Comparison of ENCODE assay signal across 1 cellular context in genomic region chr16:82524939-82525338, GRCh38.
TF ChIP-seq lines count a peak whose summit lies in the region.

No MANE protein-coding gene starts in this region.

TF ChIP-seq in HepG2, 621 proteins besides CTCF, POLR2A, EP300 and RAD21 (continued from another document and continues in another):
- TF ChIP-seq ZNF770 (CRISPR knock-in tag; IDR thresholded peaks at IDR 0.05) (no peak), ZBTB7B (CRISPR knock-in tag; IDR thresholded peaks at IDR 0.05) (0 out of 2 replicates have a peak, but pooled peaks have one; percentile 61), ATAD3A (CRISPR knock-in tag; IDR thresholded peaks at IDR 0.05) (no peak), BCL3 (CRISPR knock-in tag; IDR thresholded peaks at IDR 0.05) (no peak), ZNF354B (CRISPR knock-in tag; IDR thresholded peaks at IDR 0.05) (no peak), NCOA2 (CRISPR knock-in tag; IDR thresholded peaks at IDR 0.05) (peak; percentile 41), GATAD2A (CRISPR knock-in tag; IDR thresholded peaks at IDR 0.05) (peak; percentile 69), MEIS1 (CRISPR knock-in tag; IDR thresholded peaks at IDR 0.05; ENCODE audit: borderline replicate concordance) (no peak), SOX13 (IDR thresholded peaks at IDR 0.05) (no peak), SOX13 (CRISPR knock-in tag; conservative IDR thresholded peaks at IDR 0.05 in 1 of 2, IDR thresholded peaks at IDR 0.05 in 1 of 2) (peak in 1 of 2 experiments; percentile 59; a peak in 1 of 4 replicates), SIX1 (CRISPR knock-in tag; IDR thresholded peaks at IDR 0.05; ENCODE audit: borderline replicate concordance) (0 out of 2 replicates have a peak, but pooled peaks have one; percentile 19), ZNF329 (CRISPR knock-in tag; IDR thresholded peaks at IDR 0.05; ENCODE audit: low read depth) (no peak), SOX6 (IDR thresholded peaks at IDR 0.05) (no peak), SOX6 (CRISPR knock-in tag; IDR thresholded peaks at IDR 0.05) (peak; percentile 71), PRDM4 (CRISPR knock-in tag; IDR thresholded peaks at IDR 0.05; ENCODE audit: borderline replicate concordance) (no peak), HDAC1 (CRISPR knock-in tag; IDR thresholded peaks at IDR 0.05) (0 out of 2 replicates have a peak, but pooled peaks have one; percentile 30), THAP11 (CRISPR knock-in tag; IDR thresholded peaks at IDR 0.05) (peak; percentile 38; the same call in 1 of the 2 replicates), MTA3 (CRISPR knock-in tag; IDR thresholded peaks at IDR 0.05) (no peak), SMARCE1 (IDR thresholded peaks at IDR 0.05; ENCODE audit: borderline replicate concordance) (no peak), ZNF629 (CRISPR knock-in tag; conservative IDR thresholded peaks at IDR 0.05) (no peak), ZNF564 (CRISPR knock-in tag; IDR thresholded peaks at IDR 0.05) (no peak), CEBPG (CRISPR knock-in tag; IDR thresholded peaks at IDR 0.05) (peak; percentile 15; the same call in 1 of the 2 replicates), ZBTB43 (CRISPR knock-in tag; conservative IDR thresholded peaks at IDR 0.05) (no peak), ZNF780A (CRISPR knock-in tag; IDR thresholded peaks at IDR 0.05) (no peak)
- TF ChIP-seq, protein P1, sequence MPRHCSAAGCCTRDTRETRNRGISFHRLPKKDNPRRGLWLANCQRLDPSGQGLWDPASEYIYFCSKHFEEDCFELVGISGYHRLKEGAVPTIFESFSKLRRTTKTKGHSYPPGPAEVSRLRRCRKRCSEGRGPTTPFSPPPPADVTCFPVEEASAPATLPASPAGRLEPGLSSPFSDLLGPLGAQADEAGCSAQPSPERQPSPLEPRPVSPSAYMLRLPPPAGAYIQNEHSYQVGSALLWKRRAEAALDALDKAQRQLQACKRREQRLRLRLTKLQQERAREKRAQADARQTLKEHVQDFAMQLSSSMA (CRISPR knock-in tag; IDR thresholded peaks at IDR 0.05), result no peak
- TF ChIP-seq, protein P2, sequence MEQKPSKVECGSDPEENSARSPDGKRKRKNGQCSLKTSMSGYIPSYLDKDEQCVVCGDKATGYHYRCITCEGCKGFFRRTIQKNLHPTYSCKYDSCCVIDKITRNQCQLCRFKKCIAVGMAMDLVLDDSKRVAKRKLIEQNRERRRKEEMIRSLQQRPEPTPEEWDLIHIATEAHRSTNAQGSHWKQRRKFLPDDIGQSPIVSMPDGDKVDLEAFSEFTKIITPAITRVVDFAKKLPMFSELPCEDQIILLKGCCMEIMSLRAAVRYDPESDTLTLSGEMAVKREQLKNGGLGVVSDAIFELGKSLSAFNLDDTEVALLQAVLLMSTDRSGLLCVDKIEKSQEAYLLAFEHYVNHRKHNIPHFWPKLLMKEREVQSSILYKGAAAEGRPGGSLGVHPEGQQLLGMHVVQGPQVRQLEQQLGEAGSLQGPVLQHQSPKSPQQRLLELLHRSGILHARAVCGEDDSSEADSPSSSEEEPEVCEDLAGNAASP (CRISPR knock-in tag; IDR thresholded peaks at IDR 0.05; ENCODE audit: borderline replicate concordance), result peak; percentile 45; the same call in 1 of the 2 replicates
- TF ChIP-seq, protein P3, sequence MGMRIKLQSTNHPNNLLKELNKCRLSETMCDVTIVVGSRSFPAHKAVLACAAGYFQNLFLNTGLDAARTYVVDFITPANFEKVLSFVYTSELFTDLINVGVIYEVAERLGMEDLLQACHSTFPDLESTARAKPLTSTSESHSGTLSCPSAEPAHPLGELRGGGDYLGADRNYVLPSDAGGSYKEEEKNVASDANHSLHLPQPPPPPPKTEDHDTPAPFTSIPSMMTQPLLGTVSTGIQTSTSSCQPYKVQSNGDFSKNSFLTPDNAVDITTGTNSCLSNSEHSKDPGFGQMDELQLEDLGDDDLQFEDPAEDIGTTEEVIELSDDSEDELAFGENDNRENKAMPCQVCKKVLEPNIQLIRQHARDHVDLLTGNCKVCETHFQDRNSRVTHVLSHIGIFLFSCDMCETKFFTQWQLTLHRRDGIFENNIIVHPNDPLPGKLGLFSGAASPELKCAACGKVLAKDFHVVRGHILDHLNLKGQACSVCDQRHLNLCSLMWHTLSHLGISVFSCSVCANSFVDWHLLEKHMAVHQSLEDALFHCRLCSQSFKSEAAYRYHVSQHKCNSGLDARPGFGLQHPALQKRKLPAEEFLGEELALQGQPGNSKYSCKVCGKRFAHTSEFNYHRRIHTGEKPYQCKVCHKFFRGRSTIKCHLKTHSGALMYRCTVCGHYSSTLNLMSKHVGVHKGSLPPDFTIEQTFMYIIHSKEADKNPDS (CRISPR knock-in tag; IDR thresholded peaks at IDR 0.05), result no peak
- TF ChIP-seq, protein P4, sequence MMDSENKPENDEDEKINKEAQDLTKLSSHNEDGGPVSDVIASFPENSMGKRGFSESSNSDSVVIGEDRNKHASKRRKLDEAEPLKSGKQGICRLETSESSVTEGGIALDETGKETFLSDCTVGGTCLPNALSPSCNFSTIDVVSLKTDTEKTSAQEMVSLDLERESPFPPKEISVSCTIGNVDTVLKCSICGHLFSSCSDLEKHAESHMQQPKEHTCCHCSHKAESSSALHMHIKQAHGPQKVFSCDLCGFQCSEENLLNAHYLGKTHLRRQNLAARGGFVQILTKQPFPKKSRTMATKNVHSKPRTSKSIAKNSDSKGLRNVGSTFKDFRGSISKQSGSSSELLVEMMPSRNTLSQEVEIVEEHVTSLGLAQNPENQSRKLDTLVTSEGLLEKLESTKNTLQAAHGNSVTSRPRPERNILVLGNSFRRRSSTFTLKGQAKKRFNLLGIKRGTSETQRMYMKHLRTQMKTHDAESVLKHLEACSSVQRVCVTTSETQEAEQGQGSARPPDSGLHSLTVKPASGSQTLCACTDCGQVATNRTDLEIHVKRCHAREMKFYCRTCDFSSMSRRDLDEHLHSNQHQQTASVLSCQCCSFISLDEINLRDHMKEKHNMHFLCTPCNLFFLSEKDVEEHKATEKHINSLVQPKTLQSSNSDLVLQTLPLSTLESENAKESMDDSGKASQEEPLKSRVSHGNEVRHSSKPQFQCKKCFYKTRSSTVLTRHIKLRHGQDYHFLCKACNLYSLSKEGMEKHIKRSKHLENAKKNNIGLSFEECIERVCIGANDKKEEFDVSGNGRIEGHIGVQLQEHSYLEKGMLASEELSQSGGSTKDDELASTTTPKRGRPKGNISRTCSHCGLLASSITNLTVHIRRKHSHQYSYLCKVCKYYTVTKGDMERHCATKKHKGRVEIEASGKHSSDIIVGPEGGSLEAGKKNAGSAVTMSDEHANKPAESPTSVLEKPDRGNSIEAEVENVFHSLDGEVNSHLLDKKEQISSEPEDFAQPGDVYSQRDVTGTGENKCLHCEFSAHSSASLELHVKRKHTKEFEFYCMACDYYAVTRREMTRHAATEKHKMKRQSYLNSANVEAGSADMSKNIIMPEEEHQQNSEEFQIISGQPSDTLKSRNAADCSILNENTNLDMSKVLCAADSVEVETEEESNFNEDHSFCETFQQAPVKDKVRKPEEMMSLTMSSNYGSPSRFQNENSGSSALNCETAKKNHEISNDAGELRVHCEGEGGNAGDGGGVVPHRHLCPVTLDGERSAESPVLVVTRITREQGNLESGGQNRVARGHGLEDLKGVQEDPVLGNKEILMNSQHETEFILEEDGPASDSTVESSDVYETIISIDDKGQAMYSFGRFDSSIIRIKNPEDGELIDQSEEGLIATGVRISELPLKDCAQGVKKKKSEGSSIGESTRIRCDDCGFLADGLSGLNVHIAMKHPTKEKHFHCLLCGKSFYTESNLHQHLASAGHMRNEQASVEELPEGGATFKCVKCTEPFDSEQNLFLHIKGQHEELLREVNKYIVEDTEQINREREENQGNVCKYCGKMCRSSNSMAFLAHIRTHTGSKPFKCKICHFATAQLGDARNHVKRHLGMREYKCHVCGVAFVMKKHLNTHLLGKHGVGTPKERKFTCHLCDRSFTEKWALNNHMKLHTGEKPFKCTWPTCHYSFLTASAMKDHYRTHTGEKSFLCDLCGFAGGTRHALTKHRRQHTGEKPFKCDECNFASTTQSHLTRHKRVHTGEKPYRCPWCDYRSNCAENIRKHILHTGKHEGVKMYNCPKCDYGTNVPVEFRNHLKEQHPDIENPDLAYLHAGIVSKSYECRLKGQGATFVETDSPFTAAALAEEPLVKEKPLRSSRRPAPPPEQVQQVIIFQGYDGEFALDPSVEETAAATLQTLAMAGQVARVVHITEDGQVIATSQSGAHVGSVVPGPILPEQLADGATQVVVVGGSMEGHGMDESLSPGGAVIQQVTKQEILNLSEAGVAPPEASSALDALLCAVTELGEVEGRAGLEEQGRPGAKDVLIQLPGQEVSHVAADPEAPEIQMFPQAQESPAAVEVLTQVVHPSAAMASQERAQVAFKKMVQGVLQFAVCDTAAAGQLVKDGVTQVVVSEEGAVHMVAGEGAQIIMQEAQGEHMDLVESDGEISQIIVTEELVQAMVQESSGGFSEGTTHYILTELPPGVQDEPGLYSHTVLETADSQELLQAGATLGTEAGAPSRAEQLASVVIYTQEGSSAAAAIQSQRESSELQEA (CRISPR knock-in tag; IDR thresholded peaks at IDR 0.05; ENCODE audit: not compliant biosample characterization), result no peak
- TF ChIP-seq, protein P5, sequence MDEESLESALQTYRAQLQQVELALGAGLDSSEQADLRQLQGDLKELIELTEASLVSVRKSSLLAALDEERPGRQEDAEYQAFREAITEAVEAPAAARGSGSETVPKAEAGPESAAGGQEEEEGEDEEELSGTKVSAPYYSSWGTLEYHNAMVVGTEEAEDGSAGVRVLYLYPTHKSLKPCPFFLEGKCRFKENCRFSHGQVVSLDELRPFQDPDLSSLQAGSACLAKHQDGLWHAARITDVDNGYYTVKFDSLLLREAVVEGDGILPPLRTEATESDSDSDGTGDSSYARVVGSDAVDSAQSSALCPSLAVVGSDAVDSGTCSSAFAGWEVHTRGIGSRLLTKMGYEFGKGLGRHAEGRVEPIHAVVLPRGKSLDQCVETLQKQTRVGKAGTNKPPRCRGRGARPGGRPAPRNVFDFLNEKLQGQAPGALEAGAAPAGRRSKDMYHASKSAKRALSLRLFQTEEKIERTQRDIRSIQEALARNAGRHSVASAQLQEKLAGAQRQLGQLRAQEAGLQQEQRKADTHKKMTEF (CRISPR knock-in tag; IDR thresholded peaks at IDR 0.05), result 0 out of 2 replicates have a peak, but pooled peaks have one; percentile 48
- TF ChIP-seq, protein P6, sequence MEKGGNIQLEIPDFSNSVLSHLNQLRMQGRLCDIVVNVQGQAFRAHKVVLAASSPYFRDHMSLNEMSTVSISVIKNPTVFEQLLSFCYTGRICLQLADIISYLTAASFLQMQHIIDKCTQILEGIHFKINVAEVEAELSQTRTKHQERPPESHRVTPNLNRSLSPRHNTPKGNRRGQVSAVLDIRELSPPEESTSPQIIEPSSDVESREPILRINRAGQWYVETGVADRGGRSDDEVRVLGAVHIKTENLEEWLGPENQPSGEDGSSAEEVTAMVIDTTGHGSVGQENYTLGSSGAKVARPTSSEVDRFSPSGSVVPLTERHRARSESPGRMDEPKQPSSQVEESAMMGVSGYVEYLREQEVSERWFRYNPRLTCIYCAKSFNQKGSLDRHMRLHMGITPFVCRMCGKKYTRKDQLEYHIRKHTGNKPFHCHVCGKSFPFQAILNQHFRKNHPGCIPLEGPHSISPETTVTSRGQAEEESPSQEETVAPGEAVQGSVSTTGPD (CRISPR knock-in tag; IDR thresholded peaks at IDR 0.05), result peak; percentile 96
- TF ChIP-seq, protein P7, sequence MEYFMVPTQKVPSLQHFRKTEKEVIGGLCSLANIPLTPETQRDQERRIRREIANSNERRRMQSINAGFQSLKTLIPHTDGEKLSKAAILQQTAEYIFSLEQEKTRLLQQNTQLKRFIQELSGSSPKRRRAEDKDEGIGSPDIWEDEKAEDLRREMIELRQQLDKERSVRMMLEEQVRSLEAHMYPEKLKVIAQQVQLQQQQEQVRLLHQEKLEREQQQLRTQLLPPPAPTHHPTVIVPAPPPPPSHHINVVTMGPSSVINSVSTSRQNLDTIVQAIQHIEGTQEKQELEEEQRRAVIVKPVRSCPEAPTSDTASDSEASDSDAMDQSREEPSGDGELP (IDR thresholded peaks at IDR 0.05; ENCODE audit: borderline replicate concordance, low read depth), result peak; percentile 57; the same call in 1 of the 2 replicates
